1 cellular context compared by ENCODE assay signal in genomic region chr9:107856633-107857032, GRCh38.
TF ChIP-seq lines count a peak whose summit lies in the region.

No MANE protein-coding gene starts in this region.

TF ChIP-seq in GM23338, 12 proteins besides CTCF, POLR2A, EP300 and RAD21 (continued from another document):
- no peak for TF ChIP-seq REST (IDR thresholded peaks at IDR 0.05; ENCODE audit: unreplicated experiment)
- TF ChIP-seq ZNF462 (CRISPR knock-in tag; IDR thresholded peaks at IDR 0.05): no peak
- TF ChIP-seq EZH2phosphoT487 (IDR thresholded peaks at IDR 0.05; ENCODE audit: unreplicated experiment): no peak
